In genomic region chr22:50582562-50583293, GRCh38 we compare ENCODE assay signal across 1 cellular context.
TF ChIP-seq lines count a peak whose summit lies in the region.

Gene CHKB, minus strand, starts transcription at chr22:50582849. Its CDS starts 68 bp downstream, at chr22:50582781.

TF ChIP-seq in HepG2, 621 proteins besides CTCF, POLR2A, EP300 and RAD21 (continued from another document and continues in another):
- TF ChIP-seq UBTF (CRISPR knock-in tag; IDR thresholded peaks at IDR 0.05) (peak; percentile 65), ZSCAN12 (CRISPR knock-in tag; IDR thresholded peaks at IDR 0.05) (peak; percentile 70; the same call in 1 of the 2 replicates), DR1 (CRISPR knock-in tag; IDR thresholded peaks at IDR 0.05) (no peak; the same call in 1 of the 2 replicates), ETV6 (CRISPR knock-in tag; conservative IDR thresholded peaks at IDR 0.05) (peak; percentile 31), SOX6 (IDR thresholded peaks at IDR 0.05) (no peak), SOX6 (CRISPR knock-in tag; IDR thresholded peaks at IDR 0.05) (peak; percentile 39), ZNF75D (CRISPR knock-in tag; IDR thresholded peaks at IDR 0.05; ENCODE audit: borderline replicate concordance) (no peak), ZNF781 (CRISPR knock-in tag; IDR thresholded peaks at IDR 0.05; ENCODE audit: borderline replicate concordance, not compliant biosample characterization) (no peak), RXRB (CRISPR knock-in tag; IDR thresholded peaks at IDR 0.05; ENCODE audit: borderline replicate concordance) (peak; percentile 28; the same call in 1 of the 2 replicates), FOXC1 (CRISPR knock-in tag; IDR thresholded peaks at IDR 0.05; ENCODE audit: borderline replicate concordance) (peak; percentile 53), ZNF777 (CRISPR knock-in tag; IDR thresholded peaks at IDR 0.05) (peak; percentile 67), ZGPAT (CRISPR knock-in tag; IDR thresholded peaks at IDR 0.05) (peak; percentile 75), IKZF5 (CRISPR knock-in tag; IDR thresholded peaks at IDR 0.05) (no peak; the same call in 1 of the 2 replicates), SNAI1 (CRISPR knock-in tag; IDR thresholded peaks at IDR 0.05; ENCODE audit: borderline replicate concordance) (no peak), ZNF776 (CRISPR knock-in tag; IDR thresholded peaks at IDR 0.05) (peak; percentile 67; the same call in 1 of the 2 replicates), SMAD1 (CRISPR knock-in tag; IDR thresholded peaks at IDR 0.05; ENCODE audit: borderline replicate concordance, low read depth) (0 out of 2 replicates have a peak, but pooled peaks have one; percentile 41), ZNF691 (CRISPR knock-in tag; IDR thresholded peaks at IDR 0.05; ENCODE audit: borderline replicate concordance, low read depth) (peak; percentile 65; the same call in 1 of the 2 replicates), ZSCAN20 (CRISPR knock-in tag; IDR thresholded peaks at IDR 0.05; ENCODE audit: borderline replicate concordance) (peak; percentile 72; the same call in 1 of the 2 replicates), CREBL2 (CRISPR knock-in tag; IDR thresholded peaks at IDR 0.05; ENCODE audit: borderline replicate concordance) (no peak), ZNF639 (CRISPR knock-in tag; conservative IDR thresholded peaks at IDR 0.05) (peak; percentile 95; the same call in 1 of the 2 replicates), ZNF160 (CRISPR knock-in tag; IDR thresholded peaks at IDR 0.05) (peak; percentile 31; the same call in 1 of the 2 replicates), ZNF335 (CRISPR knock-in tag; IDR thresholded peaks at IDR 0.05) (no peak), SP4 (CRISPR knock-in tag; IDR thresholded peaks at IDR 0.05) (peak; percentile 84), NFRKB (IDR thresholded peaks at IDR 0.05) (no peak), GRHL1 (CRISPR knock-in tag; conservative IDR thresholded peaks at IDR 0.05) (no peak), NFATC3 (CRISPR knock-in tag; IDR thresholded peaks at IDR 0.05) (0 out of 2 replicates have a peak, but pooled peaks have one; percentile 24), GMEB1 (CRISPR knock-in tag; IDR thresholded peaks at IDR 0.05; ENCODE audit: borderline replicate concordance) (peak; percentile 68), ZNF558 (CRISPR knock-in tag; IDR thresholded peaks at IDR 0.05; ENCODE audit: borderline replicate concordance) (no peak; the same call in 1 of the 2 replicates), HBP1 (CRISPR knock-in tag; IDR thresholded peaks at IDR 0.05; ENCODE audit: low read depth) (0 out of 2 replicates have a peak, but pooled peaks have one; percentile 46), TGIF2 (CRISPR knock-in tag; IDR thresholded peaks at IDR 0.05) (no peak), NR0B2 (CRISPR knock-in tag; IDR thresholded peaks at IDR 0.05) (no peak), TAF1 (CRISPR knock-in tag; IDR thresholded peaks at IDR 0.05) (peak; percentile 76), HDAC1 (CRISPR knock-in tag; IDR thresholded peaks at IDR 0.05) (peak; percentile 74), HNRNPK (IDR thresholded peaks at IDR 0.05; ENCODE audit: low read depth, low read length, poor library complexity, severe bottlenecking) (peak; percentile 76), ZNF605 (CRISPR knock-in tag; IDR thresholded peaks at IDR 0.05) (peak; percentile 44; the same call in 1 of the 2 replicates), BCL3 (CRISPR knock-in tag; IDR thresholded peaks at IDR 0.05) (peak; percentile 71; the same call in 1 of the 2 replicates), BCLAF1 (IDR thresholded peaks at IDR 0.05) (no peak), KLF15 (CRISPR knock-in tag; IDR thresholded peaks at IDR 0.05; ENCODE audit: borderline replicate concordance) (0 out of 2 replicates have a peak, but pooled peaks have one; percentile 18), ZKSCAN5 (CRISPR knock-in tag; IDR thresholded peaks at IDR 0.05) (no peak), ZNF224 (CRISPR knock-in tag; IDR thresholded peaks at IDR 0.05) (peak; percentile 91; the same call in 1 of the 2 replicates)
